ENCODE assay signal across 10 cellular contexts in the genomic region with DNA sequence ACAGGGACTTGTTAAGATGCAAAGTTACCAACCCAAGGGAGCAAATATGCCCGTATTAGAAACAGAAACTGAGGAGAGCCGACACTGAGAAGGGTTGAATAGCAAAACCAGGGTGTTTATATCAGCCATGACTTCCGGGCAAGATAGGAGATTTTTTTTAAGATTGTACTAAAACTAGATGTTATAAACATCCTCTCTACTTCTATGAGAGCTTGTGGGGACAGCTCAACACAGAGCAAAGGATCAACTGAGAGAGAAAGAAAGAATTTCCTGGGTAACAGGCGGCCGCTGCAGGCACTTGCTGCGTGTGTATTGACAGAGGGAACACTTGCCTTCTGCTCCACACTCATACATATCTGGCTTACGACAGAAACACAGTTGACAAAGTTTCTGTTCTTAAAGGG. TPM values are rescaled to one million over a fixed set of nuclear protein-coding genes. Genes with fewer than 3 reads are reported as not detected.
DNase-seq lines count a peak whose midpoint lies in the region; ATAC-seq and TF ChIP-seq lines count a peak whose summit lies in the region.
"Had no signal": no experiment of that assay in that cellular context is flagged by ENCODE, and none has a peak within 500 bp of the region (broad histone marks: within the 10 kb centered on the region; RNA-seq: fewer than 3 reads in every experiment).

No MANE protein-coding gene starts in this region.

- H3K9me3 Mint-ChIP-seq in CD14-positive monocyte, result peaks cover 0 to 4% (median 0%) of the 10 kb centered on the region in 7 donors

- H3K4me1 Mint-ChIP-seq in CD14-positive monocyte, result peaks cover 22% of the 10 kb centered on the region

- no peaks in the 10 kb centered on the region for H3K79me2 ChIP-seq in SU-DHL-6 (ENCODE audit: insufficient read depth, low read length)

- intact Hi-C loops in mucosa of descending colon (cut with DNase I, micrococcal nuclease) (no loop called here), CD14-positive monocyte (cut with micrococcal nuclease) (no loop called here)

- H3K4me3 ChIP-seq in SU-DHL-6 (ENCODE audit: insufficient read depth, low read length, poor library complexity, severe bottlenecking), result no peak overlapping the region
- no peak overlapping the region for H3K4me3 ChIP-seq in mucosa of descending colon

- ATAC-seq in GM18505 (IDR thresholded peaks at IDR 0.05; ENCODE audit: unreplicated experiment) (no peak), GM21786 (IDR thresholded peaks at IDR 0.05; ENCODE audit: unreplicated experiment) (peak; percentile 81), mucosa of descending colon (peak; percentile 48)

- no peak for DNase-seq in mucosa of descending colon
- no peak for DNase-seq in NCI-H226
- DNase-seq in CD14-positive monocyte (ENCODE audit: low spot score), result no peak
- no peak for DNase-seq in HuH-7 (ENCODE audit: low spot score)
- no peak for DNase-seq in stimulated activated CD4-positive, alpha-beta T cell treated with anti-CD3 and anti-CD28 coated beads, Interleukin-12 subunit alpha, Interleukin-12 subunit beta, amount 100 ng/mL, for 4 hours
- DNase-seq: midbrain, NCI-H524 had no signal

- H3K9ac ChIP-seq in SU-DHL-6 (ENCODE audit: low read length), result peak overlapping the region; percentile 19; the same call in 1 of the 2 replicates

- H3K9me2 ChIP-seq in SU-DHL-6 (replicated peaks; ENCODE audit: insufficient read depth, low read length), result no peaks in the 10 kb centered on the region

- no peaks in the 10 kb centered on the region for H3K4me1 ChIP-seq in mucosa of descending colon (ENCODE audit: low read depth)

- H3K9me3 ChIP-seq in SU-DHL-6 (ENCODE audit: insufficient read depth, low read length), result no peaks in the 10 kb centered on the region
- no peaks in the 10 kb centered on the region for H3K9me3 ChIP-seq in mucosa of descending colon

- H3K4me3 Mint-ChIP-seq in CD14-positive monocyte, result no peak overlapping the region

- H3K36me3 Mint-ChIP-seq in CD14-positive monocyte, result peaks cover 0 to 3% of the 10 kb centered on the region in 2 donors

- peak; percentile 21 for TF ChIP-seq POLR2A in GM18505 (IDR thresholded peaks at IDR 0.05; ENCODE audit: borderline replicate concordance, extremely low read depth, insufficient read depth, insufficient read length)

- H3F3A ChIP-seq in SU-DHL-6 (ENCODE audit: insufficient read depth), result no peaks in the 10 kb centered on the region

- H4K20me1 ChIP-seq in SU-DHL-6 (ENCODE audit: low read depth, low read length), result no peaks in the 10 kb centered on the region

- H3K27ac Mint-ChIP-seq in CD14-positive monocyte, result no peak overlapping the region

- H3K36me3 ChIP-seq in SU-DHL-6 (ENCODE audit: low read length) (no peaks in the 10 kb centered on the region), mucosa of descending colon (ENCODE audit: low read depth) (no peaks in the 10 kb centered on the region)

- no peak overlapping the region for H3K27ac ChIP-seq in SU-DHL-6 (ENCODE audit: low read depth, low read length)

- peaks cover 0 to 2% (median 0%) of the 10 kb centered on the region in 3 donors for H3K27me3 Mint-ChIP-seq in CD14-positive monocyte (ENCODE audit: low read depth in 3 of 3)

- H3K4me2 ChIP-seq in SU-DHL-6 (ENCODE audit: low read depth, low read length, poor library complexity, severe bottlenecking), result peak overlapping the region; percentile 29

- H3K27me3 ChIP-seq in SU-DHL-6 (ENCODE audit: low read length), result no peaks in the 10 kb centered on the region

- TF ChIP-seq CTCF in SU-DHL-6 (IDR thresholded peaks at IDR 0.05; ENCODE audit: insufficient read depth, low read length, poor library complexity, severe bottlenecking) (no peak), mucosa of descending colon (IDR thresholded peaks at IDR 0.05) (no peak), CD14-positive monocyte (IDR thresholded peaks at IDR 0.05) (no peak)

- H2AFZ ChIP-seq in SU-DHL-6 (ENCODE audit: low read depth, low read length, severe bottlenecking), result peak overlapping the region; percentile 56

RNA-seq across cellular contexts. Expression of gene FBXW7, which starts 49.1 kb away (rescaled TPM):
- total RNA-seq in mucosa of descending colon, result 10 to 100 TPM; 38.5 to 48.6 (median 39.4) TPM
- 10 to 100 TPM; 25.1 to 35.6 TPM for polyA plus RNA-seq in CD14-positive monocyte
